ENCODE assay signal across 9 cellular contexts in the genomic region with DNA sequence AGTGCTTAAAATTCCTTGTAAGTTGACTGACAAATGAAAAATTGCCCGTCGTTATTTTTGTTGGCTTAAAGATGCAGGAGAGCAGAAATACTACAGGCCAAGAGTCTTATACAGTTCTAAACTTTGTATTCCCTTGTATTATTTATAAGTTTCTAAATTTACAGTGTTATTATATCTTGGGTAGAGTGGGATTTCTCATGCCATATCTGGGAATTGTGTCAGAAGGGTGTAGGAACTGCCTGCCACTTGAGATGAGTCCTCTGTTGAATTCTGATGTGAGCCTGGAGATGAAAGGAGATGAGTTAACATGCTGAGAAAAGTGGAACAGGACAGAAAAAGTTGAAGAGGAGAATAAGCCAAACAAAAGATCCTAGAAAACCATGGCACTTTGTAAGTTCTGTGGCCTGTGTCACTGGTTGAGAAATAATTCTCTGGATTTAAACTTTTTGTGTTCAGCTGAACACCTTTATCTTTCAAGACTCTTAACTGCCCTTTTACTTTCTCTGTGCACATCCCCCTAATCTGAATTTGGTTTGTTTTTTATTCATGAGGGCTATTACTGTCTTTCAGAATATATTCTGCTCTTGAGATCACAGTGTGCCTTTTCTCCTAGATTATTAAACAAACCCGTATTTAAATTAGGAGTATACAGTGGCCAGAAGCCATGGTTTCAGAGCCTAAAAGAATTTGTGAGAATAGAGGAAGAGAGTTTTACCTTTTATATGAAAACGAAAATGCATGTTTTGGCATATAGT. TPM values are rescaled to one million over a fixed set of nuclear protein-coding genes. Genes with fewer than 3 reads are reported as not detected.
DNase-seq lines count a peak whose midpoint lies in the region; ATAC-seq, FAIRE-seq and TF ChIP-seq lines count a peak whose summit lies in the region.
"Had no signal": no experiment of that assay in that cellular context is flagged by ENCODE, and none has a peak within 500 bp of the region (broad histone marks: within the 10 kb centered on the region; RNA-seq: fewer than 3 reads in every experiment).

No MANE protein-coding gene starts in this region.

- intact Hi-C loops in heart left ventricle (cut with DNase I): loop anchor here in 8 of 10 donors (5.0 to 10.0 kb wide), 8 partner anchors 143 to 320 kb away; partner anchors contain the start of genes ADSS2 (in 5 of the 8), CATSPERE (in 1 of the 8), COX20 (in 1 of the 8) and HNRNPU (in 1 of the 8)
- intact Hi-C loops in Right ventricle myocardium superior (cut with DNase I): loop anchor here (5.0 kb wide), 1 partner anchor 207 kb away; no protein-coding TSS in a partner anchor
- intact Hi-C loops in K562 (cut with micrococcal nuclease): loop anchor here (5.0 kb wide), 3 partner anchors 143 to 388 kb away; no protein-coding TSS in a partner anchor
- intact Hi-C loops in lower lobe of right lung (cut with DNase I): no loop called here
- intact Hi-C loops in uterus (cut with DNase I; ENCODE audit: low total_unique reads): no loop called here

- TF ChIP-seq CTCF in heart left ventricle (IDR thresholded peaks at IDR 0.05): no peak
- TF ChIP-seq CTCF in K562 (IDR thresholded peaks at IDR 0.05 in 2 of 3, conservative IDR thresholded peaks at IDR 0.05 in 1 of 3; ENCODE audit: insufficient read depth in 2 of 3, low read depth in 1 of 3, low read length in 3 of 3): no peak
- no peak for TF ChIP-seq CTCF in lower lobe of right lung (IDR thresholded peaks at IDR 0.05)
- no peak for TF ChIP-seq CTCF in uterus (IDR thresholded peaks at IDR 0.05)

- in situ Hi-C loops in K562 (cut with MboI): no loop called here

- ATAC-seq in heart left ventricle (no peak), Right ventricle myocardium superior (ENCODE audit: poor library complexity) (no peak), K562 (no peak), lower lobe of right lung (no peak), GM21825 (IDR thresholded peaks at IDR 0.05; ENCODE audit: unreplicated experiment) (no peak), GM18861 (IDR thresholded peaks at IDR 0.05; ENCODE audit: unreplicated experiment) (no peak)
- ATAC-seq: activated CD8-positive, alpha-beta T cell treated with anti-CD3 and anti-CD28 coated beads for 36 hours had no signal

- H3K4me3 ChIP-seq in heart left ventricle (peak overlapping the region; percentile 51 to 99 (median 88)), K562 (peak overlapping the region; percentile 76), lower lobe of right lung (peak overlapping the region; percentile 80), uterus (peak overlapping the region; percentile 69 to 96)

- WGBS in heart left ventricle, 4 donors: 14 to 23% (median 16%) methylated on average over 4 of the region's 4 CpGs
- 2% methylated on average over 4 of the region's 4 CpGs for WGBS in K562 (ENCODE audit: insufficient coverage, low coverage, missing lambda C conversion rate)

- no peaks in the 10 kb centered on the region for H3K9me1 ChIP-seq in K562 (ENCODE audit: control insufficient read depth, insufficient read depth, low read length)

- no peak overlapping the region for H2AFZ ChIP-seq in K562 (ENCODE audit: low read depth, low read length)

- H3K27ac ChIP-seq in heart left ventricle (peak overlapping the region in 9 of 12 donors; percentile 86 to 98 (median 97)), K562 (ENCODE audit: extremely low read depth, low read depth, low read length) (peak overlapping the region; percentile 77; the same call in 2 of the 3 replicates), lower lobe of right lung (peak overlapping the region; percentile 96), uterus (peak overlapping the region; percentile 96)

- H3K9me3 ChIP-seq in heart left ventricle (no peaks in the 10 kb centered on the region), K562 (replicated peaks; ENCODE audit: control insufficient read depth, insufficient read depth, low read depth, low read length) (no peaks in the 10 kb centered on the region), lower lobe of right lung (no peaks in the 10 kb centered on the region), uterus (no peaks in the 10 kb centered on the region)

- peaks cover 4 to 58% (median 36%) of the 10 kb centered on the region in 12 donors for H3K4me1 ChIP-seq in heart left ventricle
- peaks cover 11 to 25% of the 10 kb centered on the region in 2 experiments; a peak in 4 of 5 replicates for H3K4me1 ChIP-seq in K562 (replicated peaks in 1 of 2; ENCODE audit: control insufficient read depth in 2 of 2, insufficient read depth in 2 of 2, low read length in 2 of 2)
- H3K4me1 ChIP-seq in lower lobe of right lung: peaks cover 62% of the 10 kb centered on the region
- peaks cover 0 to 6% of the 10 kb centered on the region in 2 donors for H3K4me1 ChIP-seq in uterus

- POLR2A ChIA-PET in K562 (lab: Yijun Ruan, JAX): interaction anchor here (0.7 to 1.0 kb wide), 2 partner anchors 34 to 54 kb away, joined by 3 read pairs; no protein-coding TSS in a partner anchor

- H3K4me2 ChIP-seq in K562 (ENCODE audit: insufficient read depth, low read length): peak overlapping the region; percentile 86

- TF ChIP-seq EP300 in K562 (IDR thresholded peaks at IDR 0.05; ENCODE audit: low read length): no peak

- DNase-seq in heart left ventricle: no peak
- DNase-seq in Right ventricle myocardium superior: no peak
- DNase-seq in K562 (ENCODE audit: extremely low read depth in 1 of 4, low spot score in 3 of 4): peak in 1 of 4 experiments; percentile 32
- no peak for DNase-seq in lower lobe of right lung
- no peak for DNase-seq in uterus
- no peak for DNase-seq in NCI-H2171 treated with DMSO at 0.1 percent for 48 hours (lab: John Stamatoyannopoulos, UW)
- DNase-seq: activated CD8-positive, alpha-beta T cell treated with anti-CD3 and anti-CD28 coated beads for 36 hours had no signal

- H3K36me3 ChIP-seq in heart left ventricle (peaks cover 0 to 12% (median 0%) of the 10 kb centered on the region in 9 donors), K562 (ENCODE audit: control insufficient read depth, insufficient read depth, low read length) (peaks cover 34% of the 10 kb centered on the region), lower lobe of right lung (no peaks in the 10 kb centered on the region), uterus (no peaks in the 10 kb centered on the region)

- TSS peak; percentile 33 for BruUV-seq in K562 (replicated peaks; lab: Mats Ljungman, UMichigan)

- FAIRE-seq in K562 (lab: Jason Lieb, UNC): peak; percentile 46

- peaks cover 63% of the 10 kb centered on the region for H3K79me2 ChIP-seq in K562 (ENCODE audit: control insufficient read depth, insufficient read depth, low read length)

- no peak for TF ChIP-seq RAD21 in K562 (CRISPR knock-in tag; conservative IDR thresholded peaks at IDR 0.05 in 1 of 2, IDR thresholded peaks at IDR 0.05 in 1 of 2)

- no peak for TF ChIP-seq POLR2A in heart left ventricle (IDR thresholded peaks at IDR 0.05)
- no peak for TF ChIP-seq POLR2A in K562 (conservative IDR thresholded peaks at IDR 0.05)
- TF ChIP-seq POLR2A in uterus (IDR thresholded peaks at IDR 0.05): no peak

- no peaks in the 10 kb centered on the region for H3K27me3 ChIP-seq in heart left ventricle
- H3K27me3 ChIP-seq in K562 (ENCODE audit: control insufficient read depth in 2 of 2, insufficient read depth in 2 of 2, low read length in 2 of 2): no peaks in the 10 kb centered on the region
- H3K27me3 ChIP-seq in lower lobe of right lung (ENCODE audit: low read depth): no peaks in the 10 kb centered on the region
- no peaks in the 10 kb centered on the region for H3K27me3 ChIP-seq in uterus

- H3K9ac ChIP-seq in K562 (ENCODE audit: insufficient read depth in 1 of 2, low read depth in 2 of 2, low read length in 2 of 2): peak overlapping the region; percentile 95 to 100

- no peaks in the 10 kb centered on the region for H4K20me1 ChIP-seq in K562 (replicated peaks; ENCODE audit: control insufficient read depth, insufficient read depth, low read length)

- CTCF ChIA-PET in K562 (lab: Yijun Ruan, JAX; ENCODE audit: low intra/inter-chr PET ratio): no interaction called here

TF ChIP-seq in K562, 482 proteins besides CTCF, POLR2A, EP300 and RAD21 (continues in another document):
- TF ChIP-seq ZNF668 (CRISPR knock-in tag; IDR thresholded peaks at IDR 0.05): 0 out of 2 replicates have a peak, but pooled peaks have one; percentile 8
- 0 out of 2 replicates have a peak, but pooled peaks have one; percentile 4 for TF ChIP-seq HMBOX1 (IDR thresholded peaks at IDR 0.05)
- TF ChIP-seq ARID2 (IDR thresholded peaks at IDR 0.05): peak; percentile 21; the same call in 1 of the 2 replicates
- TF ChIP-seq BACH1 (tag; IDR thresholded peaks at IDR 0.05): 0 out of 2 replicates have a peak, but pooled peaks have one; percentile 44

RNA-seq across cellular contexts. Expression of gene DESI2, which starts 1.5 kb away (rescaled TPM):
- total RNA-seq in heart left ventricle: 10 to 100 TPM; 18.7 to 34.2 (median 23.1) TPM
- 10 to 100 TPM in 1 of 2 donors, 1 to 10 TPM in 1; 8.2 to 22.4 TPM for polyA plus RNA-seq in heart left ventricle
- 19.8 TPM for total RNA-seq in Right ventricle myocardium superior
- total RNA-seq in K562 (2011; cell fraction: chromatin; rRNA removed; ENCODE audit: low replicate concordance): 17.0 and 36.5 TPM in 2 replicates
- 17.3 and 26.5 TPM in 2 replicates for total RNA-seq in K562 (2011; cell fraction: nucleolus; rRNA removed)
- 29.8 and 42.3 TPM in 2 replicates for total RNA-seq in K562 (2011; cell fraction: nucleoplasm; rRNA removed)
- 40.8 TPM in 2 replicates for total RNA-seq in K562 (2014; rRNA removed)
- 56.9 and 60.6 TPM in 2 replicates for total RNA-seq in K562 (2014; rRNA removed; fragmentation: Illumina TruSeq; extraction: Trizol)
- total RNA-seq in K562 (2015; rRNA removed; fragmentation: Illumina TruSeq; extraction: Trizol): 52.4 and 59.4 TPM in 2 replicates
- total RNA-seq in K562 (2021): 42.3 and 43.9 TPM in 2 replicates
- polyA plus RNA-seq in K562 (2011; rRNA removed): 36.6 and 38.4 TPM in 2 replicates
- polyA plus RNA-seq in K562 (2011; cell fraction: cytosol; rRNA removed): 15.0 and 26.2 TPM in 2 replicates
- polyA plus RNA-seq in K562 (2011; cell fraction: nucleus; rRNA removed): 19.6 and 27.0 TPM in 2 replicates
- polyA plus RNA-seq in K562 (2012): 21.9 and 29.7 TPM in 2 replicates
- 33.6 and 37.8 TPM in 2 replicates for polyA plus RNA-seq in K562 (2014; fragmentation: Illumina TruSeq; extraction: Trizol)
- polyA plus RNA-seq in K562 (2014; fragmentation: Nextera tagmentation; extraction: Ambion mirVana): 10 to 100 TPM; 17.4 to 20.4 TPM
- polyA plus RNA-seq in K562 (2014; rRNA removed): 26.1 and 26.9 TPM in 2 replicates
- polyA minus RNA-seq in K562 (2011; rRNA and poly(A)+ RNA removed): 55.3 and 64.0 TPM in 2 replicates
- 21.1 and 24.8 TPM in 2 replicates for polyA minus RNA-seq in K562 (2011; cell fraction: cytosol; rRNA and poly(A)+ RNA removed)
- polyA minus RNA-seq in K562 (2011; cell fraction: nucleus; rRNA and poly(A)+ RNA removed): 25.3 and 40.5 TPM in 2 replicates
- total RNA-seq in lower lobe of right lung: 43.7 TPM
- total RNA-seq in uterus: 100 to 1,000 TPM in 1 of 4 donors, 10 to 100 TPM in 3; 16.7 to 109 (median 37.7) TPM

Comparison
In these comparisons a context has a peak if more than half of its experiments do, and no peak if none do; other contexts are left out.
1. intact Hi-C loops: an anchor here in heart left ventricle (5.0 to 10.0 kb wide), Right ventricle myocardium superior (5.0 kb wide) and K562 (5.0 kb wide); none called in lower lobe of right lung and uterus.